Comparison of ENCODE assay signal across 29 cellular contexts in the genomic region with DNA sequence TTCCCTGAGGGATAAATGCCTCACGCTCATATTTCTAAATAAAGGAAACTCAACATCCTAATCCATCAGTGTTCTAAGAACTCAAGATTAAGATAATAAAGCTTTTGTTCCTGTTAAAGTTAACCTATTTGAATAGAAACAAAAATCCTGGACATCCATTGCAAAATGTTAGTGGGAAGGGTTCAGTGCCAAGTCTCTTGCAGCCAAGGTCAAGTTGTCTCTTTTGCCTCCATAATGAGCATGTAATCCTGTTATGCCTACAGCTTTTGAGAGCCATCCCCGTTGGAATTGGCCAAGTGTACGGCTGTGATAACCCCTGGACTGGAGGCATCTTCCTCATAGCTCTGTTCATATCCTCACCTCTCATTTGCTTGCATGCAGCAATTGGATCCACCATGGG. TPM values are rescaled to one million over a fixed set of nuclear protein-coding genes. Genes with fewer than 3 reads are reported as not detected.
"Had no signal": no experiment of that assay in that cellular context is flagged by ENCODE, and none has a peak within 500 bp of the region (broad histone marks: within the 10 kb centered on the region; RNA-seq: fewer than 3 reads in every experiment).

No MANE protein-coding gene starts in this region.

- H3K27me3 ChIP-seq: hepatocyte, ovary, right atrium auricular region, right lobe of liver, stomach, tibial artery, vagina had no signal

- H3K4me1 ChIP-seq: right lobe of liver, vagina had no signal

- H3K9me3 ChIP-seq: heart right ventricle, left ventricle myocardium inferior, mucosa of descending colon, ovary, right atrium auricular region, right lobe of liver, stomach, thoracic aorta, tibial artery, vagina had no signal

- H3K4me3 ChIP-seq: heart right ventricle, hepatocyte, left ventricle myocardium inferior, lung, mucosa of descending colon, ovary, right atrium auricular region, right lobe of liver, smooth muscle cell, stomach, thoracic aorta, tibial artery, vagina had no signal

- H3K36me3 ChIP-seq: heart right ventricle, left ventricle myocardium inferior, ovary, right atrium auricular region, right lobe of liver, stomach, thoracic aorta, tibial artery, vagina had no signal

- H3K27ac ChIP-seq: heart right ventricle, hepatocyte, left ventricle myocardium inferior, ovary, right atrium auricular region, right lobe of liver, stomach, thoracic aorta, tibial artery, vagina had no signal

- ATAC-seq: heart right ventricle; mucosa of descending colon; naive thymus-derived CD4-positive, alpha-beta T cell; natural killer cell treated with Interleukin-12 subunit alpha and Interleukin-12 subunit beta and Interleukin-15 and Interleukin-18, amount 100 ng/mL, for 72 hours; right lobe of liver; stimulated activated effector memory CD8-positive, alpha-beta T cell treated with anti-CD3 and anti-CD28 coated beads, Interleukin-12 subunit alpha, Interleukin-12 subunit beta, amount 100 ng/mL, for 72 hours; stimulated activated naive CD8-positive, alpha-beta T cell treated with anti-CD3 and anti-CD28 coated beads, Interleukin-15, Interleukin-2, amounts not matched to agents 100 U/mL and 50 U/mL, for 24 hours had no signal

- H3K4me2 ChIP-seq: hepatocyte, smooth muscle cell had no signal

- H3K79me2 ChIP-seq: hepatocyte had no signal

- DNase-seq: heart right ventricle; islet precursor cell; left ventricle myocardium inferior; midbrain; mucosa of descending colon; naive thymus-derived CD4-positive, alpha-beta T cell; ovary; right lobe of liver; stimulated activated CD4-positive, alpha-beta T cell treated with anti-CD3 and anti-CD28 coated beads, Interleukin-15, amount 100 ng/mL, for 24 hours; stimulated activated CD4-positive, alpha-beta T cell treated with anti-CD3 and anti-CD28 coated beads, Interleukin-2, amount 100 ng/mL, for 24 hours; stimulated activated CD4-positive, alpha-beta T cell treated with anti-CD3 and anti-CD28 coated beads, Interleukin-4, amount 100 ng/mL, for 1 hour; stimulated activated naive CD8-positive, alpha-beta T cell treated with anti-CD3 and anti-CD28 coated beads, Interleukin-15, Interleukin-2, amounts not matched to agents 100 U/mL and 50 U/mL, for 24 hours; stomach; tibial artery had no signal

- H2AFZ ChIP-seq: hepatocyte had no signal

RNA-seq across cellular contexts. Expression of gene SLC14A1, which starts 51.3 kb away (rescaled TPM):
- total RNA-seq: myocyte, pulmonary artery endothelial cell had no signal
- polyA plus RNA-seq: neural cell had no signal

RNA-seq across cellular contexts. Expression of gene SLC14A2, which starts 57.4 kb away (rescaled TPM):
- total RNA-seq: kidney epithelial cell, lower leg skin, myocyte, pulmonary artery endothelial cell, skeletal muscle tissue, vagina had no signal
- polyA plus RNA-seq: naive thymus-derived CD4-positive, alpha-beta T cell; neural cell; smooth muscle cell; stomach; urinary bladder had no signal
